ENCODE assay signal across 22 cellular contexts in the genomic region with DNA sequence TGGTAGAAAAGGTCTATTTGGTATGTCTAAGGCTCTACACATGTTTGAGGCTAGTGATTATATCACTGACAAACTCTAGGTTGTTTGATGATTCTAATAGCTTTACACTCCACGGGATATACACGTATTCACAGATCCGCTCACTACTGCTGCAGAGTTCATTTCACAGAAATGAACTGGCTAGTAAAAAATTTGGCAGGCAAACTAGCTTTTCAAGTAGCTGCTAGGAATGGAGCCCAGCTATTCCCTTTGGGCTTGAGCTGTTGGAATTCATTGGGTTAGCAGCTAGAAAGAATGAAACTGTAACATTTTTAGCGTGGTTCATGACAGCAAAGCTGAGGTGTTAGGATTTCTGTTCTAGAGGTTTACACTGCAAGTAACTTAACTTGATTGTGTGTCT. TPM values are rescaled to one million over a fixed set of nuclear protein-coding genes. Genes with fewer than 3 reads are reported as not detected.
DNase-seq lines count a peak whose midpoint lies in the region; ATAC-seq, FAIRE-seq and TF ChIP-seq lines count a peak whose summit lies in the region.
"Had no signal": no experiment of that assay in that cellular context is flagged by ENCODE, and none has a peak within 500 bp of the region (broad histone marks: within the 10 kb centered on the region; RNA-seq: fewer than 3 reads in every experiment).

No MANE protein-coding gene starts in this region.

- H3K9me3 ChIP-seq in adipocyte (ENCODE audit: control insufficient read depth, low read length) (no peaks in the 10 kb centered on the region), pancreas (no peaks in the 10 kb centered on the region)
- H3K9me3 ChIP-seq: uterus had no signal

- ATAC-seq in pancreas = peak in 3 of 4 donors; percentile 24 to 30 (median 27)
- ATAC-seq: naive thymus-derived CD8-positive, alpha-beta T cell had no signal

- H3K27ac ChIP-seq in pancreas = no peak overlapping the region
- H3K27ac ChIP-seq: uterus had no signal

- TF ChIP-seq CTCF in fibroblast of the aortic adventitia (IDR thresholded peaks at IDR 0.05; ENCODE audit: insufficient read depth, low read length) (no peak), pancreas (IDR thresholded peaks at IDR 0.05) (no peak), GM10266 (IDR thresholded peaks at IDR 0.05; ENCODE audit: control insufficient read depth, insufficient read depth, low read depth, missing control alignments) (no peak)

- no peak for FAIRE-seq in pancreas (lab: Jason Lieb, UNC)
- FAIRE-seq: GM19239 had no signal

- POLR2A ChIA-PET in activated CD4-positive, alpha-beta T cell treated with anti-CD3 and anti-CD28 coated beads, Interleukin-2, amount 10 ng/mL, durations not matched to agents 7 days and 5 days (lab: Charles Lee) = no interaction called here

- H3K27me3 ChIP-seq in adipocyte (replicated peaks; ENCODE audit: control insufficient read depth, insufficient read depth, low read length) (no peaks in the 10 kb centered on the region), pancreas (no peaks in the 10 kb centered on the region)
- H3K27me3 ChIP-seq: uterus had no signal

- H3K9me3 Mint-ChIP-seq in activated CD4-positive, alpha-beta T cell treated with anti-CD3 and anti-CD28 coated beads, Interleukin-2, amount 10 ng/mL, durations not matched to agents 7 days and 5 days = peaks cover 6% of the 10 kb centered on the region
- H3K9me3 Mint-ChIP-seq: CD8-positive, alpha-beta memory T cell; naive thymus-derived CD8-positive, alpha-beta T cell; stimulated activated naive CD8-positive, alpha-beta T cell treated with anti-CD3 and anti-CD28 coated beads, Interleukin-15, Interleukin-2, amounts not matched to agents 100 ng/mL and 50 ng/mL, for 24 hours had no signal

- peaks cover 1% of the 10 kb centered on the region for H3K4me1 Mint-ChIP-seq in activated CD4-positive, alpha-beta T cell treated with anti-CD3 and anti-CD28 coated beads, Interleukin-2, amount 10 ng/mL, durations not matched to agents 7 days and 5 days

- H3K27ac Mint-ChIP-seq in activated CD4-positive, alpha-beta T cell treated with anti-CD3 and anti-CD28 coated beads, Interleukin-2, amount 10 ng/mL, durations not matched to agents 7 days and 5 days = no peak overlapping the region
- H3K27ac Mint-ChIP-seq: stimulated activated naive CD8-positive, alpha-beta T cell treated with anti-CD3 and anti-CD28 coated beads, Interleukin-15, Interleukin-2, amounts not matched to agents 100 ng/mL and 50 ng/mL, for 24 hours had no signal

- H3K4me1 ChIP-seq in adipocyte (ENCODE audit: control insufficient read depth, insufficient read depth, low read length) (peaks cover 17% of the 10 kb centered on the region), pancreas (no peaks in the 10 kb centered on the region)
- H3K4me1 ChIP-seq: uterus had no signal

- H3K36me3 ChIP-seq in adipocyte (ENCODE audit: control insufficient read depth, insufficient read depth, low read length, severe bottlenecking) = peaks cover 11% of the 10 kb centered on the region
- H3K36me3 ChIP-seq in pancreas = peaks cover 0 to 4% (median 0%) of the 10 kb centered on the region in 3 donors
- H3K36me3 ChIP-seq: uterus had no signal

- no peak overlapping the region for H3K9ac ChIP-seq in adipocyte (ENCODE audit: low read length)

- 75 to 77% methylated on average over 4 of the region's 4 CpGs for WGBS in pancreas, 2 donors

- H3K27me3 Mint-ChIP-seq in activated CD4-positive, alpha-beta T cell treated with anti-CD3 and anti-CD28 coated beads, Interleukin-2, amount 10 ng/mL, durations not matched to agents 7 days and 5 days = no peaks in the 10 kb centered on the region
- H3K27me3 Mint-ChIP-seq: CD8-positive, alpha-beta memory T cell; naive thymus-derived CD8-positive, alpha-beta T cell; stimulated activated naive CD8-positive, alpha-beta T cell treated with anti-CD3 and anti-CD28 coated beads, Interleukin-15, Interleukin-2, amounts not matched to agents 100 ng/mL and 50 ng/mL, for 24 hours had no signal

- peak; percentile 9 for DNase-seq in Ammon's horn (ENCODE audit: low spot score)
- no peak for DNase-seq in adipocyte (ENCODE audit: low read depth)
- DNase-seq in fibroblast of the aortic adventitia (ENCODE audit: low read depth) = peak; percentile 89
- DNase-seq in pancreas = no peak
- DNase-seq in AML-193 (lab: John Stamatoyannopoulos, UW) = no peak
- no peak for DNase-seq in GM10266 (ENCODE audit: extremely low spot score)
- DNase-seq in NCI-H2196 treated with DMSO at 0.1 percent for 48 hours (lab: John Stamatoyannopoulos, UW; ENCODE audit: unreplicated experiment) = no peak
- no peak for DNase-seq in activated CD4-positive, alpha-beta T cell treated with anti-CD3 and anti-CD28 coated beads, Interleukin-2, amount 10 ng/mL, durations not matched to agents 7 days and 5 days
- DNase-seq: activated naive CD4-positive, alpha-beta T cell treated with anti-CD3 and anti-CD28 coated beads, Interleukin-2, amount 50 U/mL, for 16 hours; activated T-cell treated with anti-CD3 and anti-CD28 coated beads, Interleukin-2, amount 50 U/mL, for 1 hour; CD8-positive, alpha-beta memory T cell; effector memory CD4-positive, alpha-beta T cell; foreskin fibroblast; Kasumi-1; naive thymus-derived CD8-positive, alpha-beta T cell; NCI-H1105 treated with DMSO at 0.1 percent for 48 hours; NCI-H226; RPMI8226; stimulated activated CD4-positive, alpha-beta T cell treated with anti-CD3 and anti-CD28 coated beads, Interleukin-15, amount 100 ng/mL, for 24 hours had no signal

- intact Hi-C loops in pancreas (cut with DNase I) = loop anchor here in 1 of 3 donors (10.0 kb wide), 1 partner anchor 133 kb away; no protein-coding TSS in a partner anchor

- no peak overlapping the region for H3K4me3 Mint-ChIP-seq in activated CD4-positive, alpha-beta T cell treated with anti-CD3 and anti-CD28 coated beads, Interleukin-2, amount 10 ng/mL, durations not matched to agents 7 days and 5 days
- H3K4me3 Mint-ChIP-seq: CD8-positive, alpha-beta memory T cell; naive thymus-derived CD8-positive, alpha-beta T cell; stimulated activated naive CD8-positive, alpha-beta T cell treated with anti-CD3 and anti-CD28 coated beads, Interleukin-15, Interleukin-2, amounts not matched to agents 100 ng/mL and 50 ng/mL, for 24 hours had no signal

- H3K4me3 ChIP-seq in adipocyte (ENCODE audit: low read length) (peak overlapping the region; percentile 51), fibroblast of the aortic adventitia (ENCODE audit: low read depth, low read length) (peak overlapping the region; percentile 32), pancreas (no peak overlapping the region)
- H3K4me3 ChIP-seq: uterus had no signal

- peaks cover 33% of the 10 kb centered on the region for H3K36me3 Mint-ChIP-seq in activated CD4-positive, alpha-beta T cell treated with anti-CD3 and anti-CD28 coated beads, Interleukin-2, amount 10 ng/mL, durations not matched to agents 7 days and 5 days (ENCODE audit: low read depth)

- CTCF ChIA-PET in activated CD4-positive, alpha-beta T cell treated with anti-CD3 and anti-CD28 coated beads, Interleukin-2, amount 10 ng/mL, durations not matched to agents 7 days and 5 days (lab: Charles Lee) = interaction anchor here (1.1 kb wide), 1 partner anchor 34 kb away, joined by 3 read pairs; no protein-coding TSS in a partner anchor

RNA-seq across cellular contexts. Expression of a gene that starts 37.6 kb away (rescaled TPM):
- 10.8 and 19.6 TPM in 2 replicates for total RNA-seq in fibroblast of the aortic adventitia (ENCODE audit: low replicate concordance)
- total RNA-seq in pancreas = 1 to 10 TPM; 3.9 to 9.5 (median 4.8) TPM
- polyA plus RNA-seq in pancreas = 1 to 10 TPM; 4.7 to 8.7 TPM
- 10 to 100 TPM; 18.0 to 18.7 TPM for total RNA-seq in activated CD4-positive, alpha-beta T cell treated with anti-CD3 and anti-CD28 coated beads, Interleukin-2, amount 10 ng/mL, durations not matched to agents 7 days and 5 days

Comparison
In these comparisons a context has a peak if more than half of its experiments do, and no peak if none do; other contexts are left out.
1. DNase-seq: peak in Ammon's horn (single experiment) and fibroblast of the aortic adventitia (single experiment); none in adipocyte (single experiment), pancreas (0 of 6), AML-193 (0 of 2), GM10266 (single experiment), NCI-H2196 treated with DMSO at 0.1 percent for 48 hours (single experiment) and activated CD4-positive, alpha-beta T cell treated with anti-CD3 and anti-CD28 coated beads, Interleukin-2, amount 10 ng/mL, durations not matched to agents 7 days and 5 days (single experiment).
2. H3K4me3 ChIP-seq: peak in adipocyte (single experiment) and fibroblast of the aortic adventitia (single experiment); none in pancreas (0 of 4).